Comparison of ENCODE assay signal across 8 cellular contexts in genomic region chr9:135864447-135865049, GRCh38. TPM values are rescaled to one million over a fixed set of nuclear protein-coding genes. Genes with fewer than 3 reads are reported as not detected.
A peak's percentile ranks its signal among the peaks of the same experiment; 100 is the strongest.
DNase-seq lines count a peak whose midpoint lies in the region; ATAC-seq, FAIRE-seq and TF ChIP-seq lines count a peak whose summit lies in the region.

No MANE protein-coding gene starts in this region.

- peak; percentile 26 for FAIRE-seq in keratinocyte (lab: Jason Lieb, UNC)

- no peaks in the 10 kb centered on the region for H3K4me1 ChIP-seq in Loucy (ENCODE audit: insufficient read depth, low read length, poor library complexity, severe bottlenecking)
- H3K4me1 ChIP-seq in mammary epithelial cell (ENCODE audit: insufficient read depth, low read length), result no peaks in the 10 kb centered on the region
- H3K4me1 ChIP-seq in keratinocyte (ENCODE audit: control insufficient read depth, extremely low read depth, insufficient read depth, low read length), result no peaks in the 10 kb centered on the region

- H4K20me1 ChIP-seq in Loucy (ENCODE audit: insufficient read depth, low read length, poor library complexity, severe bottlenecking), result peaks cover 33% of the 10 kb centered on the region
- no peaks in the 10 kb centered on the region for H4K20me1 ChIP-seq in mammary epithelial cell (ENCODE audit: insufficient read depth, low read length)
- H4K20me1 ChIP-seq in keratinocyte (ENCODE audit: control insufficient read depth, extremely low read depth, insufficient read depth, low read length), result peaks cover 3% of the 10 kb centered on the region

- intact Hi-C loops in mammary epithelial cell (cut with micrococcal nuclease), result loop anchor here (1.0 to 2.0 kb wide), 4 partner anchors 22 to 258 kb away; partner anchors contain the start of gene UBAC1

- 34% methylated on average over 8 of the region's 8 CpGs for WGBS in mammary epithelial cell (ENCODE audit: low coverage, missing lambda C conversion rate)

- dilution Hi-C loops in mammary epithelial cell (cut with HindIII; ENCODE audit: low sequenced_read_pairs), result loop anchor here (5.0 kb wide), 2 partner anchors 248 to 273 kb away; no protein-coding TSS in a partner anchor
- dilution Hi-C loops in keratinocyte (cut with MboI; ENCODE audit: extremely low pct_ligation_motif_present, low sequenced_read_pairs), result no loop called here

- H3K27ac ChIP-seq in VCaP (peak overlapping the region; percentile 1; the same call in 1 of the 2 replicates), mammary epithelial cell (ENCODE audit: insufficient read depth, low read depth, low read length) (no peak overlapping the region), keratinocyte (ENCODE audit: control insufficient read depth, insufficient read depth, low read length) (no peak overlapping the region)

- H3K9me1 ChIP-seq in keratinocyte (ENCODE audit: control insufficient read depth, extremely low read depth, insufficient read depth, low read length), result peaks cover 5% of the 10 kb centered on the region

- DNase-seq in ELR (ENCODE audit: low read depth) (peak; percentile 67), mammary epithelial cell (no peak), keratinocyte (ENCODE audit: low read depth, low spot score) (no peak)
- DNase-seq in stimulated activated CD4-positive, alpha-beta T cell treated with anti-CD3 and anti-CD28 coated beads, Interleukin-2, amount 100 ng/mL, for 48 hours, result peak; percentile 72 to 73

- H3K4me3 ChIP-seq in Loucy (ENCODE audit: low read length, poor library complexity, severe bottlenecking) (no peak overlapping the region), mammary epithelial cell (replicated peaks in 1 of 3; ENCODE audit: insufficient read depth in 1 of 3, low read depth in 2 of 3, low read length in 3 of 3) (no peak overlapping the region), keratinocyte (ENCODE audit: control insufficient read depth in 2 of 3, extremely low read depth in 1 of 3, insufficient read depth in 2 of 3, low read depth in 1 of 3, low read length in 3 of 3) (no peak overlapping the region)

- TF ChIP-seq CTCF in Loucy (conservative IDR thresholded peaks at IDR 0.05; ENCODE audit: low read length), result peak; percentile 94
- TF ChIP-seq CTCF in VCaP (conservative IDR thresholded peaks at IDR 0.05), result peak; percentile 96
- TF ChIP-seq CTCF in mammary epithelial cell (conservative IDR thresholded peaks at IDR 0.05 in 1 of 2, IDR thresholded peaks at IDR 0.05 in 1 of 2; ENCODE audit: extremely low read depth in 1 of 2, insufficient read depth in 1 of 2, low read depth in 1 of 2, low read length in 2 of 2), result peak; percentile 92 to 95
- peak; percentile 76 to 89 (median 86) for TF ChIP-seq CTCF in keratinocyte (optimal IDR thresholded peaks at IDR 0.05 in 1 of 3, IDR thresholded peaks at IDR 0.05 in 1 of 3, conservative IDR thresholded peaks at IDR 0.05 in 1 of 3; ENCODE audit: extremely low read depth in 1 of 3, insufficient read depth in 2 of 3, low read length in 3 of 3)

- H3K9ac ChIP-seq in Loucy (ENCODE audit: low read depth, low read length, poor library complexity, severe bottlenecking) (no peak overlapping the region), mammary epithelial cell (ENCODE audit: insufficient read depth, low read length) (no peak overlapping the region), keratinocyte (ENCODE audit: control insufficient read depth, extremely low read depth, insufficient read depth, low read length) (no peak overlapping the region)

- no peaks in the 10 kb centered on the region for H3K9me2 ChIP-seq in Loucy (replicated peaks; ENCODE audit: low read depth, low read length)

- BruUV-seq in mammary epithelial cell (replicated peaks; lab: Mats Ljungman, UMichigan), result no TSS peak

- ATAC-seq in GM21529 (IDR thresholded peaks at IDR 0.05; ENCODE audit: unreplicated experiment) (no peak), HG03095 (IDR thresholded peaks at IDR 0.05; ENCODE audit: unreplicated experiment) (no peak)

- H2AFZ ChIP-seq in Loucy (ENCODE audit: low read length) (no peak overlapping the region), mammary epithelial cell (ENCODE audit: low read depth, low read length) (no peak overlapping the region), keratinocyte (ENCODE audit: control insufficient read depth, low read length) (no peak overlapping the region)

- H3K4me2 ChIP-seq in Loucy (ENCODE audit: low read depth, low read length, poor library complexity, severe bottlenecking) (no peak overlapping the region), mammary epithelial cell (ENCODE audit: insufficient read depth, low read depth, low read length) (no peak overlapping the region), keratinocyte (ENCODE audit: control insufficient read depth, extremely low read depth, insufficient read depth, low read depth, low read length) (no peak overlapping the region)

- H3K9me3 ChIP-seq in Loucy (ENCODE audit: insufficient read depth, low read depth, low read length), result no peaks in the 10 kb centered on the region
- H3K9me3 ChIP-seq in mammary epithelial cell (replicated peaks; ENCODE audit: insufficient read depth, low read length), result no peaks in the 10 kb centered on the region
- no peaks in the 10 kb centered on the region for H3K9me3 ChIP-seq in keratinocyte (ENCODE audit: control insufficient read depth, low read depth, low read length)

- H3K36me3 ChIP-seq in Loucy (ENCODE audit: insufficient read depth, low read length), result peaks cover 21% of the 10 kb centered on the region; the same call in 1 of the 2 replicates
- H3K36me3 ChIP-seq in mammary epithelial cell (ENCODE audit: insufficient read depth, low read length), result no peaks in the 10 kb centered on the region
- H3K36me3 ChIP-seq in keratinocyte (ENCODE audit: control insufficient read depth in 2 of 2, extremely low read depth in 1 of 2, insufficient read depth in 2 of 2, low read length in 2 of 2), result peaks cover 2 to 8% of the 10 kb centered on the region in 2 experiments

- peaks cover 63% of the 10 kb centered on the region for H3K79me2 ChIP-seq in Loucy (ENCODE audit: insufficient read depth, low read length)
- peaks cover 63% of the 10 kb centered on the region for H3K79me2 ChIP-seq in mammary epithelial cell (ENCODE audit: insufficient read depth, low read length)
- H3K79me2 ChIP-seq in keratinocyte (ENCODE audit: control insufficient read depth, insufficient read depth, low read length), result peaks cover 35% of the 10 kb centered on the region

- in situ Hi-C loops in mammary epithelial cell (cut with MboI; ENCODE audit: low sequenced_read_pairs in 2 of 2), result no loop called here

- CTCF ChIA-PET in mammary epithelial cell (lab: Charles Lee; ENCODE audit: low non-redundant PET), result no interaction called here

- no peaks in the 10 kb centered on the region for H3F3A ChIP-seq in Loucy (ENCODE audit: low read depth)

- H3K27me3 ChIP-seq in Loucy (ENCODE audit: insufficient read depth, low read length, poor library complexity, severe bottlenecking) (no peaks in the 10 kb centered on the region), mammary epithelial cell (ENCODE audit: insufficient read depth, low read length) (no peaks in the 10 kb centered on the region), keratinocyte (ENCODE audit: control insufficient read depth, extremely low read depth, insufficient read depth, low read length) (no peaks in the 10 kb centered on the region)

RNA-seq across cellular contexts. Expression of gene CAMSAP1, which starts 42.8 kb away (rescaled TPM):
- 10 to 100 TPM; 23.5 to 25.5 TPM for total RNA-seq in mammary epithelial cell
- 6.0 TPM for polyA plus RNA-seq in mammary epithelial cell
- polyA minus RNA-seq in mammary epithelial cell, result 25.7 TPM
- polyA plus RNA-seq in keratinocyte, result 5.0 to 8.3 TPM (median 6.0 TPM) in 3 replicates
- polyA plus RNA-seq in keratinocyte (2011; ENCODE audit: low read depth), result 6.7 TPM
- 5.4 and 5.5 TPM in 2 replicates for polyA plus RNA-seq in keratinocyte (2011; cell fraction: cytosol; rRNA removed)
- polyA plus RNA-seq in keratinocyte (2011; cell fraction: nucleus; rRNA removed), result 12.0 and 12.2 TPM in 2 replicates
- 10.2 and 10.7 TPM in 2 replicates for polyA plus RNA-seq in keratinocyte (2012; ENCODE audit: low replicate concordance)
- 11.7 to 20.7 TPM (median 17.3 TPM) in 3 replicates for polyA minus RNA-seq in keratinocyte
- polyA minus RNA-seq in keratinocyte (2011; cell fraction: cytosol; rRNA and poly(A)+ RNA removed), result 43.2 TPM
- polyA minus RNA-seq in keratinocyte (2011; cell fraction: nucleus; rRNA and poly(A)+ RNA removed), result 12.7 and 14.0 TPM in 2 replicates

Comparison
In these comparisons a context has a peak if more than half of its experiments do, and no peak if none do; other contexts are left out.
1. DNase-seq: peak in ELR (single experiment) and stimulated activated CD4-positive, alpha-beta T cell treated with anti-CD3 and anti-CD28 coated beads, Interleukin-2, amount 100 ng/mL, for 48 hours (2 of 2); none in mammary epithelial cell (single experiment) and keratinocyte (single experiment).
2. Peak in every context shown above with its lines, with median percentiles within 50 percentile points of each other: CTCF ChIP-seq.